In genomic region chr2:208017721-208018120, GRCh38 we compare ENCODE assay signal across 18 cellular contexts. TPM values are rescaled to one million over a fixed set of nuclear protein-coding genes. Genes with fewer than 3 reads are reported as not detected.
DNase-seq lines count a peak whose midpoint lies in the region; ATAC-seq and TF ChIP-seq lines count a peak whose summit lies in the region.
"Had no signal": no experiment of that assay in that cellular context is flagged by ENCODE, and none has a peak within 500 bp of the region (broad histone marks: within the 10 kb centered on the region; RNA-seq: fewer than 3 reads in every experiment).

No MANE protein-coding gene starts in this region.

- H3K27ac ChIP-seq in HEK293 (ENCODE audit: extremely low read depth, low read depth, low read length), result no peak overlapping the region
- H3K27ac ChIP-seq: A549, BLaER1 had no signal

- peaks cover 24% of the 10 kb centered on the region for H3K4me1 ChIP-seq in HEK293 (ENCODE audit: control insufficient read depth, insufficient read depth, low read length)
- H3K4me1 ChIP-seq: BLaER1 had no signal

- H3K4me3 ChIP-seq in HEK293 (ENCODE audit: low read depth, low read length), result no peak overlapping the region
- H3K4me3 ChIP-seq: A549, BLaER1, HAP-1 had no signal

- H3K27ac Mint-ChIP-seq in activated CD4-positive, alpha-beta T cell treated with anti-CD3 and anti-CD28 coated beads, Interleukin-2, amount 10 ng/mL, durations not matched to agents 24 days and 14 days, result peak overlapping the region; percentile 29
- peak overlapping the region; percentile 91 for H3K27ac Mint-ChIP-seq in activated naive CD8-positive, alpha-beta T cell treated with anti-CD3 and anti-CD28 coated beads, Interleukin-2, amount 50 U/mL, for 24 hours
- peak overlapping the region; percentile 27 for H3K27ac Mint-ChIP-seq in stimulated activated effector memory CD8-positive, alpha-beta T cell treated with anti-CD3 and anti-CD28 coated beads, Interleukin-12 subunit alpha, Interleukin-12 subunit beta, amount 100 ng/mL, for 72 hours

- DNase-seq in activated CD4-positive, alpha-beta T cell treated with anti-CD3 and anti-CD28 coated beads, Interleukin-2, amount 10 ng/mL, durations not matched to agents 24 days and 14 days, result no peak
- no peak for DNase-seq in activated CD4-positive, alpha-beta T cell treated with anti-CD3 and anti-CD28 coated beads for 1 hour
- DNase-seq in activated naive CD8-positive, alpha-beta T cell treated with anti-CD3 and anti-CD28 coated beads, Interleukin-2, amount 50 U/mL, for 24 hours, result peak; percentile 26
- DNase-seq in stimulated activated effector memory CD8-positive, alpha-beta T cell treated with anti-CD3 and anti-CD28 coated beads, Interleukin-12 subunit alpha, Interleukin-12 subunit beta, amount 100 ng/mL, for 72 hours (ENCODE audit: low spot score in 2 of 2), result no peak
- no peak for DNase-seq in NCI-H187 (lab: John Stamatoyannopoulos, UW)
- DNase-seq: amniotic stem cell, EL, glutamatergic neuron, NCI-H1417, NCI-H526 treated with DMSO at 0.1 percent for 48 hours, T1000 had no signal

- ATAC-seq in activated naive CD8-positive, alpha-beta T cell treated with anti-CD3 and anti-CD28 coated beads, Interleukin-2, amount 50 U/mL, for 24 hours, result peak; percentile 85
- ATAC-seq in stimulated activated effector memory CD8-positive, alpha-beta T cell treated with anti-CD3 and anti-CD28 coated beads, Interleukin-12 subunit alpha, Interleukin-12 subunit beta, amount 100 ng/mL, for 72 hours, result peak; percentile 73
- ATAC-seq in HG03095 (IDR thresholded peaks at IDR 0.05; ENCODE audit: unreplicated experiment) (no peak), HG02610 (IDR thresholded peaks at IDR 0.05; ENCODE audit: unreplicated experiment) (no peak)
- ATAC-seq: A549, SK-N-SH treated with all-trans-retinoic acid at 6 μM for 48 hours had no signal

- peak overlapping the region; percentile 20 for H3K4me3 Mint-ChIP-seq in activated CD4-positive, alpha-beta T cell treated with anti-CD3 and anti-CD28 coated beads, Interleukin-2, amount 10 ng/mL, durations not matched to agents 24 days and 14 days
- peak overlapping the region; percentile 70 for H3K4me3 Mint-ChIP-seq in activated naive CD8-positive, alpha-beta T cell treated with anti-CD3 and anti-CD28 coated beads, Interleukin-2, amount 50 U/mL, for 24 hours
- peak overlapping the region; percentile 22 for H3K4me3 Mint-ChIP-seq in stimulated activated effector memory CD8-positive, alpha-beta T cell treated with anti-CD3 and anti-CD28 coated beads, Interleukin-12 subunit alpha, Interleukin-12 subunit beta, amount 100 ng/mL, for 72 hours

- CTCF ChIA-PET in HEK293 (lab: Yijun Ruan, JAX), result interaction anchor here (1.4 kb wide), 1 partner anchor 23 kb away, joined by 3 read pairs; no protein-coding TSS in a partner anchor

- H3K4me1 Mint-ChIP-seq in activated CD4-positive, alpha-beta T cell treated with anti-CD3 and anti-CD28 coated beads, Interleukin-2, amount 10 ng/mL, durations not matched to agents 24 days and 14 days, result peaks cover 23% of the 10 kb centered on the region
- peaks cover 59% of the 10 kb centered on the region for H3K4me1 Mint-ChIP-seq in activated naive CD8-positive, alpha-beta T cell treated with anti-CD3 and anti-CD28 coated beads, Interleukin-2, amount 50 U/mL, for 24 hours
- H3K4me1 Mint-ChIP-seq in stimulated activated effector memory CD8-positive, alpha-beta T cell treated with anti-CD3 and anti-CD28 coated beads, Interleukin-12 subunit alpha, Interleukin-12 subunit beta, amount 100 ng/mL, for 72 hours, result peaks cover 41% of the 10 kb centered on the region

- H3K9me3 Mint-ChIP-seq in activated CD4-positive, alpha-beta T cell treated with anti-CD3 and anti-CD28 coated beads, Interleukin-2, amount 10 ng/mL, durations not matched to agents 24 days and 14 days, result no peaks in the 10 kb centered on the region
- H3K9me3 Mint-ChIP-seq in activated naive CD8-positive, alpha-beta T cell treated with anti-CD3 and anti-CD28 coated beads, Interleukin-2, amount 50 U/mL, for 24 hours, result no peaks in the 10 kb centered on the region
- no peaks in the 10 kb centered on the region for H3K9me3 Mint-ChIP-seq in stimulated activated effector memory CD8-positive, alpha-beta T cell treated with anti-CD3 and anti-CD28 coated beads, Interleukin-12 subunit alpha, Interleukin-12 subunit beta, amount 100 ng/mL, for 72 hours

- no peaks in the 10 kb centered on the region for H3K27me3 Mint-ChIP-seq in activated CD4-positive, alpha-beta T cell treated with anti-CD3 and anti-CD28 coated beads, Interleukin-2, amount 10 ng/mL, durations not matched to agents 24 days and 14 days
- H3K27me3 Mint-ChIP-seq in activated naive CD8-positive, alpha-beta T cell treated with anti-CD3 and anti-CD28 coated beads, Interleukin-2, amount 50 U/mL, for 24 hours, result no peaks in the 10 kb centered on the region

- TF ChIP-seq CTCF in HEK293 (tag by site-specific recombination; IDR thresholded peaks at IDR 0.05), result no peak

- no peaks in the 10 kb centered on the region for H3K36me3 ChIP-seq in HEK293 (ENCODE audit: control insufficient read depth in 2 of 2, insufficient read depth in 1 of 2, low read length in 2 of 2)
- H3K36me3 ChIP-seq: BLaER1, HAP-1 had no signal

- intact Hi-C loops in activated CD4-positive, alpha-beta T cell treated with anti-CD3 and anti-CD28 coated beads, Interleukin-2, amount 10 ng/mL, durations not matched to agents 24 days and 14 days (cut with micrococcal nuclease), result no loop called here

- H3K36me3 Mint-ChIP-seq in activated CD4-positive, alpha-beta T cell treated with anti-CD3 and anti-CD28 coated beads, Interleukin-2, amount 10 ng/mL, durations not matched to agents 24 days and 14 days (ENCODE audit: low read depth), result no peaks in the 10 kb centered on the region
- H3K36me3 Mint-ChIP-seq in activated naive CD8-positive, alpha-beta T cell treated with anti-CD3 and anti-CD28 coated beads, Interleukin-2, amount 50 U/mL, for 24 hours (ENCODE audit: low read depth), result peaks cover 13% of the 10 kb centered on the region
- no peaks in the 10 kb centered on the region for H3K36me3 Mint-ChIP-seq in stimulated activated effector memory CD8-positive, alpha-beta T cell treated with anti-CD3 and anti-CD28 coated beads, Interleukin-12 subunit alpha, Interleukin-12 subunit beta, amount 100 ng/mL, for 72 hours

- POLR2A ChIA-PET in HEK293 (lab: Yijun Ruan, JAX), result no interaction called here

- no peaks in the 10 kb centered on the region for H3K9me3 ChIP-seq in HEK293 (ENCODE audit: control insufficient read depth, insufficient read depth, low read depth, low read length)
- H3K9me3 ChIP-seq: A549, BLaER1, HAP-1 had no signal

TF ChIP-seq in HEK293, 187 proteins besides CTCF, POLR2A, EP300 and RAD21:
- TF ChIP-seq ZFHX2 (tag by site-specific recombination; conservative IDR thresholded peaks at IDR 0.05), result peak; percentile 16; the same call in 1 of the 2 replicates
- no peak for TF ChIP-seq ZNF311 (tag by site-specific recombination; IDR thresholded peaks at IDR 0.05; ENCODE audit: borderline replicate concordance)

RNA-seq across cellular contexts. Expression of gene PLEKHM3, which starts 7.6 kb away (rescaled TPM):
- total RNA-seq in activated CD4-positive, alpha-beta T cell treated with anti-CD3 and anti-CD28 coated beads, Interleukin-2, amount 10 ng/mL, durations not matched to agents 24 days and 14 days, result 5.8 and 6.6 TPM in 2 replicates

Comparison
In these comparisons a context has a peak if more than half of its experiments do, and no peak if none do; other contexts are left out.
1. H3K27ac Mint-ChIP-seq: peak in every context shown above with its lines; median percentile 91 in activated naive CD8-positive, alpha-beta T cell treated with anti-CD3 and anti-CD28 coated beads, Interleukin-2, amount 50 U/mL, for 24 hours; 29 in activated CD4-positive, alpha-beta T cell treated with anti-CD3 and anti-CD28 coated beads, Interleukin-2, amount 10 ng/mL, durations not matched to agents 24 days and 14 days; 27 in stimulated activated effector memory CD8-positive, alpha-beta T cell treated with anti-CD3 and anti-CD28 coated beads, Interleukin-12 subunit alpha, Interleukin-12 subunit beta, amount 100 ng/mL, for 72 hours.
2. H3K4me3 Mint-ChIP-seq: peak in every context shown above with its lines; median percentile 70 in activated naive CD8-positive, alpha-beta T cell treated with anti-CD3 and anti-CD28 coated beads, Interleukin-2, amount 50 U/mL, for 24 hours; 22 in stimulated activated effector memory CD8-positive, alpha-beta T cell treated with anti-CD3 and anti-CD28 coated beads, Interleukin-12 subunit alpha, Interleukin-12 subunit beta, amount 100 ng/mL, for 72 hours; 20 in activated CD4-positive, alpha-beta T cell treated with anti-CD3 and anti-CD28 coated beads, Interleukin-2, amount 10 ng/mL, durations not matched to agents 24 days and 14 days.
3. ATAC-seq: peak in activated naive CD8-positive, alpha-beta T cell treated with anti-CD3 and anti-CD28 coated beads, Interleukin-2, amount 50 U/mL, for 24 hours (single experiment) and stimulated activated effector memory CD8-positive, alpha-beta T cell treated with anti-CD3 and anti-CD28 coated beads, Interleukin-12 subunit alpha, Interleukin-12 subunit beta, amount 100 ng/mL, for 72 hours (single experiment); none in HG03095 (single experiment) and HG02610 (single experiment).